In the genomic region with DNA sequence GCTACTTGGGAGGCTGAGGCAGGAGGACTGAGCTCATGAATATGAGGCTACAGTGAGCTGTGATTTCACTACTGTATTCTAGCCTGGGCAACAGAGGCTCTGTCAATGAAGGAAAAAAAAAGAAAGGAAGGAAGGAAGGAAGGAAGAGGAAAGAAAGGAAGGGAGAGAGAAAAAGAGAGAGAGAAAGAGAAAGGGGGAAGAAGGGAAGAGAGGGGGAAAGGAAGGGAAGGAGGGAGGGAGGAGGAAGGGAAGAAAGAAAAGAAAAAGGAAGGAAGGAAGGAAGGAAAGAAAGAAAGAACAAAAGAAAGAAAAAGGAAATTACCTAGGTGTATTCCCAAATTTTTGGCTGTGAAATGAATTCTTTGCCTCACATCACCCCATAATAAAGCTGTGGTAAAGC, we compare ENCODE assay signal across 39 cellular contexts. TPM values are rescaled to one million over a fixed set of nuclear protein-coding genes. Genes with fewer than 3 reads are reported as not detected.
"Had no signal": no experiment of that assay in that cellular context is flagged by ENCODE, and none has a peak within 500 bp of the region (broad histone marks: within the 10 kb centered on the region; RNA-seq: fewer than 3 reads in every experiment).

No MANE protein-coding gene starts in this region.

- H3K9me3 ChIP-seq: MG63 had no signal

- DNase-seq: Karpas-422, Kasumi-1, MG63, MM.1S, MV-4-11, NCI-H1048, NCI-H1092, NCI-H1092 treated with DMSO at 0.1 percent for 48 hours, NCI-H1105, NCI-H1105 treated with DMSO at 0.1 percent for 48 hours, NCI-H1417, NCI-H1417 treated with DMSO at 0.1 percent for 48 hours, NCI-H1436, NCI-H1436 treated with DMSO at 0.1 percent for 48 hours, NCI-H146, NCI-H1694, NCI-H1694 treated with DMSO at 0.1 percent for 48 hours, NCI-H187, NCI-H187 treated with DMSO at 0.1 percent for 48 hours, NCI-H1930, NCI-H2029, NCI-H2029 treated with DMSO at 0.1 percent for 48 hours, NCI-H2081, NCI-H2081 treated with DMSO at 0.1 percent for 48 hours, NCI-H2107, NCI-H2171, NCI-H2171 treated with DMSO at 0.1 percent for 48 hours, NCI-H2227 treated with DMSO at 0.1 percent for 48 hours, NCI-H226, NCI-H345, NCI-H446, NCI-H446 treated with DMSO at 0.1 percent for 48 hours, NCI-H510A, NCI-H510A treated with DMSO at 0.1 percent for 48 hours, NCI-H524 had no signal

- H3K36me3 ChIP-seq: MG63 had no signal

- H3K4me3 ChIP-seq: MG63 had no signal

- H3K27me3 ChIP-seq: MG63 had no signal

RNA-seq across cellular contexts. Expression of a gene that starts 17.9 kb away (rescaled TPM):
- total RNA-seq: LHCN-M2, M059J, MCF 10A, NCI-H460 had no signal
